In genomic region chr13:71144883-71145282, GRCh38 we compare ENCODE assay signal across 8 cellular contexts.
"Had no signal": no experiment of that assay in that cellular context is flagged by ENCODE, and none has a peak within 500 bp of the region (broad histone marks: within the 10 kb centered on the region; RNA-seq: fewer than 3 reads in every experiment).

No MANE protein-coding gene starts in this region.

- ATAC-seq: GM23338, K562 had no signal

- H3K4me2 ChIP-seq: GM23338 had no signal

- H2AFZ ChIP-seq: GM23338 had no signal

- DNase-seq: H9, HCEC 1CT, IMR-90 had no signal

- FAIRE-seq: H1, H54, HTR-8/SVneo, K562 had no signal

- H3K4me3 ChIP-seq: GM23338, K562 had no signal
